ENCODE assay signal across 17 cellular contexts in genomic region chr4:24475756-24476155, GRCh38.
A peak's percentile ranks its signal among the peaks of the same experiment; 100 is the strongest.
DNase-seq lines count a peak whose midpoint lies in the region; ATAC-seq and TF ChIP-seq lines count a peak whose summit lies in the region.
"Had no signal": no experiment of that assay in that cellular context is flagged by ENCODE, and none has a peak within 500 bp of the region (broad histone marks: within the 10 kb centered on the region; RNA-seq: fewer than 3 reads in every experiment).

No MANE protein-coding gene starts in this region.

- peak overlapping the region; percentile 54 for H3K4me3 Mint-ChIP-seq in natural killer cell
- H3K4me3 Mint-ChIP-seq in natural killer cell treated with Interleukin-12 subunit alpha and Interleukin-12 subunit beta and Interleukin-15 and Interleukin-18, amount 100 ng/mL, for 72 hours = no peak overlapping the region
- peak overlapping the region; percentile 62 for H3K4me3 Mint-ChIP-seq in glutamatergic neuron (ENCODE audit: unreplicated experiment)

- TF ChIP-seq CTCF in natural killer cell (IDR thresholded peaks at IDR 0.05) = no peak
- TF ChIP-seq CTCF in glutamatergic neuron (IDR thresholded peaks at IDR 0.05; ENCODE audit: partially characterized antibody, unreplicated experiment) = no peak

- H3K4me1 Mint-ChIP-seq in natural killer cell (peaks cover 21 to 26% of the 10 kb centered on the region in 2 donors), glutamatergic neuron (ENCODE audit: low read depth, unreplicated experiment) (peaks cover 39% of the 10 kb centered on the region)
- H3K4me1 Mint-ChIP-seq in natural killer cell treated with Interleukin-12 subunit alpha and Interleukin-12 subunit beta and Interleukin-15 and Interleukin-18, amount 100 ng/mL, for 72 hours (ENCODE audit: low read depth in 2 of 2) = peaks cover 15 to 21% of the 10 kb centered on the region in 2 donors

- no peak for ATAC-seq in natural killer cell
- ATAC-seq in natural killer cell treated with Interleukin-12 subunit alpha and Interleukin-12 subunit beta and Interleukin-15 and Interleukin-18, amount 100 ng/mL, for 72 hours = no peak
- ATAC-seq: Panc1 had no signal

- H3K36me3 Mint-ChIP-seq in natural killer cell (no peaks in the 10 kb centered on the region), glutamatergic neuron (ENCODE audit: unreplicated experiment) (no peaks in the 10 kb centered on the region)
- H3K36me3 Mint-ChIP-seq in natural killer cell treated with Interleukin-12 subunit alpha and Interleukin-12 subunit beta and Interleukin-15 and Interleukin-18, amount 100 ng/mL, for 72 hours = no peaks in the 10 kb centered on the region

- no peaks in the 10 kb centered on the region for H3K9me3 Mint-ChIP-seq in natural killer cell
- H3K9me3 Mint-ChIP-seq in natural killer cell treated with Interleukin-12 subunit alpha and Interleukin-12 subunit beta and Interleukin-15 and Interleukin-18, amount 100 ng/mL, for 72 hours = no peaks in the 10 kb centered on the region
- peaks cover 22% of the 10 kb centered on the region for H3K9me3 Mint-ChIP-seq in glutamatergic neuron (ENCODE audit: unreplicated experiment)
- H3K9me3 Mint-ChIP-seq: CD8-positive, alpha-beta memory T cell had no signal

- no peak overlapping the region for H3K27ac Mint-ChIP-seq in natural killer cell
- no peak overlapping the region for H3K27ac Mint-ChIP-seq in natural killer cell treated with Interleukin-12 subunit alpha and Interleukin-12 subunit beta and Interleukin-15 and Interleukin-18, amount 100 ng/mL, for 72 hours
- H3K27ac Mint-ChIP-seq in glutamatergic neuron (ENCODE audit: unreplicated experiment) = peak overlapping the region; percentile 75

- H3K27me3 Mint-ChIP-seq in natural killer cell (ENCODE audit: low read depth in 2 of 2) = peaks cover 42 to 46% of the 10 kb centered on the region in 2 donors
- H3K27me3 Mint-ChIP-seq in natural killer cell treated with Interleukin-12 subunit alpha and Interleukin-12 subunit beta and Interleukin-15 and Interleukin-18, amount 100 ng/mL, for 72 hours = peaks cover 30 to 68% of the 10 kb centered on the region in 2 donors
- H3K27me3 Mint-ChIP-seq in glutamatergic neuron (ENCODE audit: unreplicated experiment) = peaks cover 23% of the 10 kb centered on the region

- intact Hi-C loops in natural killer cell (cut with micrococcal nuclease) = no loop called here

- DNase-seq in natural killer cell (no peak), NCI-H82 (lab: John Stamatoyannopoulos, UW) (peak; percentile 90), glutamatergic neuron (peak; percentile 58), activated gamma-delta T cell (lab: John Stamatoyannopoulos, UW) (no peak), cerebellar nuclear complex (lab: John Stamatoyannopoulos, UW) (no peak)
- DNase-seq in natural killer cell treated with Interleukin-12 subunit alpha and Interleukin-12 subunit beta and Interleukin-15 and Interleukin-18, amount 100 ng/mL, for 72 hours (ENCODE audit: low spot score) = no peak
- no peak for DNase-seq in activated CD4-positive, CD25-positive, alpha-beta regulatory T cell treated with anti-CD3 and anti-CD28 coated beads, Interleukin-2, amount 50 U/mL, for 72 hours
- no peak for DNase-seq in stimulated activated CD4-positive, alpha-beta T cell treated with anti-CD3 and anti-CD28 coated beads, Interleukin-1b, Interleukin-23, amount 100 ng/mL, for 48 hours
- DNase-seq: CD8-positive, alpha-beta memory T cell; DMS153; MG63; NCI-H1092; NCI-H146; NCI-H2081; NCI-H774; Right ventricle myocardium superior had no signal

Comparison
In these comparisons a context has a peak if more than half of its experiments do, and no peak if none do; other contexts are left out.
1. DNase-seq: peak in NCI-H82 (single experiment) and glutamatergic neuron (single experiment); none in natural killer cell (single experiment), natural killer cell treated with Interleukin-12 subunit alpha and Interleukin-12 subunit beta and Interleukin-15 and Interleukin-18, amount 100 ng/mL, for 72 hours (single experiment), activated gamma-delta T cell (single experiment), cerebellar nuclear complex (0 of 2), activated CD4-positive, CD25-positive, alpha-beta regulatory T cell treated with anti-CD3 and anti-CD28 coated beads, Interleukin-2, amount 50 U/mL, for 72 hours (single experiment) and stimulated activated CD4-positive, alpha-beta T cell treated with anti-CD3 and anti-CD28 coated beads, Interleukin-1b, Interleukin-23, amount 100 ng/mL, for 48 hours (single experiment).